Comparison of ENCODE assay signal across 8 cellular contexts in genomic region chr11:66843776-66844495, GRCh38. TPM values are rescaled to one million over a fixed set of nuclear protein-coding genes. Genes with fewer than 3 reads are reported as not detected.
DNase-seq lines count a peak whose midpoint lies in the region; ATAC-seq, FAIRE-seq and TF ChIP-seq lines count a peak whose summit lies in the region.

No MANE protein-coding gene starts in this region.

- H3K9me3 ChIP-seq in adipocyte (ENCODE audit: control insufficient read depth, low read length) = no peaks in the 10 kb centered on the region
- no peaks in the 10 kb centered on the region for H3K9me3 ChIP-seq in HepG2 (ENCODE audit: low read length)
- H3K9me3 ChIP-seq in tibial artery = no peaks in the 10 kb centered on the region

- no peak for DNase-seq in activated T-cell treated with anti-CD3 and anti-CD28 coated beads, Interleukin-2, amount 50 U/mL, for 72 hours
- DNase-seq in activated T-cell treated with anti-CD3 and anti-CD28 coated beads, Interleukin-2, amount 50 U/mL, for 1 hour = no peak
- DNase-seq in adipocyte (ENCODE audit: low read depth) = no peak
- DNase-seq in HepG2 (ENCODE audit: low spot score) = peak; percentile 14
- DNase-seq in tibial artery = no peak
- DNase-seq in cerebellar nuclear complex (lab: John Stamatoyannopoulos, UW) = no peak
- no peak for DNase-seq in NCI-H2081 (lab: John Stamatoyannopoulos, UW)

- H3K9me3 Mint-ChIP-seq in activated T-cell treated with anti-CD3 and anti-CD28 coated beads, Interleukin-2, amount 50 U/mL, for 72 hours = no peaks in the 10 kb centered on the region

- peaks cover 52% of the 10 kb centered on the region for H3K4me1 Mint-ChIP-seq in activated T-cell treated with anti-CD3 and anti-CD28 coated beads, Interleukin-2, amount 50 U/mL, for 72 hours (ENCODE audit: low read depth)

- no peak for ATAC-seq in activated T-cell treated with anti-CD3 and anti-CD28 coated beads, Interleukin-2, amount 50 U/mL, for 72 hours (replicated peaks in 1 of 2)
- ATAC-seq in HepG2 (no peak), GM21786 (IDR thresholded peaks at IDR 0.05; ENCODE audit: unreplicated experiment) (no peak)

- TF ChIP-seq POLR2A in HepG2 (IDR thresholded peaks at IDR 0.05; ENCODE audit: insufficient read depth in 1 of 2, low read depth in 2 of 2, low read length in 2 of 2) = no peak; a peak in 1 of 4 replicates

- peak overlapping the region; percentile 80 for H3K4me2 ChIP-seq in HepG2 (ENCODE audit: low read depth, low read length)

- H2AFZ ChIP-seq in HepG2 (ENCODE audit: low read length) = no peak overlapping the region

- peaks cover 35% of the 10 kb centered on the region for H3K4me1 ChIP-seq in adipocyte (ENCODE audit: control insufficient read depth, insufficient read depth, low read length)
- peaks cover 28% of the 10 kb centered on the region for H3K4me1 ChIP-seq in HepG2 (ENCODE audit: insufficient read depth, low read length)
- H3K4me1 ChIP-seq in tibial artery = peaks cover 8 to 37% (median 29%) of the 10 kb centered on the region in 4 donors

- H3K9ac ChIP-seq in adipocyte (ENCODE audit: low read length) (peak overlapping the region; percentile 99), HepG2 (ENCODE audit: insufficient read depth, low read depth, low read length) (peak overlapping the region; percentile 96)

- H3K4me3 ChIP-seq in adipocyte (ENCODE audit: low read length) (peak overlapping the region; percentile 99), HepG2 (replicated peaks in 1 of 3; ENCODE audit: insufficient read depth in 1 of 3, low read depth in 2 of 3, low read length in 3 of 3) (peak overlapping the region; percentile 87 to 99 (median 87)), tibial artery (peak overlapping the region; percentile 81 to 92)

- H4K20me1 ChIP-seq in HepG2 (ENCODE audit: insufficient read depth, low read length) = peaks cover 6% of the 10 kb centered on the region; the same call in 1 of the 2 replicates

- TF ChIP-seq RAD21 in HepG2 (CRISPR knock-in tag; IDR thresholded peaks at IDR 0.05) = no peak

- CTCF ChIA-PET in HepG2 (lab: Yijun Ruan, JAX; ENCODE audit: low intra/inter-chr PET ratio, low total read pairs) = no interaction called here

- H3K36me3 Mint-ChIP-seq in activated T-cell treated with anti-CD3 and anti-CD28 coated beads, Interleukin-2, amount 50 U/mL, for 72 hours (ENCODE audit: insufficient read depth in 2 of 2) = peaks cover 7 to 8% of the 10 kb centered on the region in 2 donors

- BruUV-seq in HepG2 (replicated peaks; lab: Mats Ljungman, UMichigan) = TSS peak; percentile 69

- TF ChIP-seq EP300 in HepG2 (IDR thresholded peaks at IDR 0.05; ENCODE audit: low read depth in 2 of 2, low read length in 2 of 2) (no peak), HepG2 (CRISPR knock-in tag; IDR thresholded peaks at IDR 0.05; ENCODE audit: borderline replicate concordance) (no peak)

- H3K27ac Mint-ChIP-seq in activated T-cell treated with anti-CD3 and anti-CD28 coated beads, Interleukin-2, amount 50 U/mL, for 72 hours = peak overlapping the region; percentile 96

- TF ChIP-seq CTCF in HepG2 (CRISPR knock-in tag; IDR thresholded peaks at IDR 0.05) = peak; percentile 3; the same call in 1 of the 2 replicates
- TF ChIP-seq CTCF in tibial artery (IDR thresholded peaks at IDR 0.05) = no peak

- H3K4me3 Mint-ChIP-seq in activated T-cell treated with anti-CD3 and anti-CD28 coated beads, Interleukin-2, amount 50 U/mL, for 72 hours = peak overlapping the region; percentile 93 to 96

- H3K79me2 ChIP-seq in HepG2 (ENCODE audit: insufficient read depth, low read length) = peaks cover 28% of the 10 kb centered on the region

- H3K36me3 ChIP-seq in adipocyte (ENCODE audit: control insufficient read depth, insufficient read depth, low read length, severe bottlenecking) (peaks cover 30% of the 10 kb centered on the region), HepG2 (replicated peaks in 1 of 2; ENCODE audit: control insufficient read depth in 1 of 2, insufficient read depth in 2 of 2, low read length in 2 of 2) (peaks cover 7 to 39% of the 10 kb centered on the region in 2 experiments), tibial artery (peaks cover 6 to 50% (median 23%) of the 10 kb centered on the region in 3 donors)

- in situ Hi-C loops in HepG2 (cut with HindIII; ENCODE audit: extremely low pct_ligation_motif_present, low pct_unique_long_range_greater_than_20kb) = loop anchor here (10.0 to 25.0 kb wide), 3 partner anchors 131 to 432 kb away; partner anchors contain the start of genes C11orf86, CTSF and NPAS4

- intact Hi-C loops in HepG2 (cut with micrococcal nuclease; ENCODE audit: unreplicated experiment) = loop anchor here (5.0 kb wide), 1 partner anchor 133 kb away; the partner anchor contains the start of gene C11orf86
- intact Hi-C loops in tibial artery (cut with DNase I; ENCODE audit: low total_unique reads) = loop anchor here (10.0 kb wide), 1 partner anchor 221 kb away; no protein-coding TSS in a partner anchor

- H3K27ac ChIP-seq in HepG2 (ENCODE audit: extremely low read length, insufficient read depth, low read length) (peak overlapping the region; percentile 82), tibial artery (peak overlapping the region; percentile 91 to 98)

- no peak for FAIRE-seq in HepG2 (lab: Jason Lieb, UNC)

- H3K27me3 ChIP-seq in adipocyte (replicated peaks; ENCODE audit: control insufficient read depth, insufficient read depth, low read length) (no peaks in the 10 kb centered on the region), HepG2 (ENCODE audit: control insufficient read depth in 1 of 2, insufficient read depth in 2 of 2, low read length in 2 of 2) (no peaks in the 10 kb centered on the region; a peak in 1 of 5 replicates), tibial artery (no peaks in the 10 kb centered on the region)

- no peaks in the 10 kb centered on the region for H3K27me3 Mint-ChIP-seq in activated T-cell treated with anti-CD3 and anti-CD28 coated beads, Interleukin-2, amount 50 U/mL, for 72 hours (ENCODE audit: low read depth)

- POLR2A ChIA-PET in HepG2 (lab: Yijun Ruan, JAX) = interaction anchor here (0.7 to 4.2 kb wide), 16 partner anchors 8 to 405 kb away, joined by 3 to 24 read pairs (median 4); partner anchors contain the start of genes BBS1, MRPL11, PC and RBM14

- 40% methylated on average over 6 of the region's 16 CpGs for WGBS in HepG2 (ENCODE audit: low lambda C conversion rate)

TF ChIP-seq in HepG2, 621 proteins besides CTCF, POLR2A, EP300 and RAD21 (continues in another document):
- TF ChIP-seq FIP1L1 (IDR thresholded peaks at IDR 0.05; ENCODE audit: borderline replicate concordance, insufficient read depth, low read depth, low read length) = 0 out of 2 replicates have a peak, but pooled peaks have one; percentile 3
- 0 out of 2 replicates have a peak, but pooled peaks have one; percentile 12 for TF ChIP-seq EED (CRISPR knock-in tag; IDR thresholded peaks at IDR 0.05)

RNA-seq across cellular contexts. Expression of gene RCE1, which starts 0.7 kb away (rescaled TPM):
- 10 to 100 TPM; 27.2 to 29.6 TPM for total RNA-seq in activated T-cell treated with anti-CD3 and anti-CD28 coated beads, Interleukin-2, amount 50 U/mL, for 72 hours
- 8.0 and 22.2 TPM in 2 replicates for total RNA-seq in HepG2 (2016; rRNA removed; fragmentation: Illumina TruSeq; extraction: Trizol)
- total RNA-seq in HepG2 (2016; cell fraction: cytosol; rRNA removed; fragmentation: Illumina TruSeq; extraction: Trizol; ENCODE audit: low read depth) = 5.3 and 5.8 TPM in 2 replicates
- 8.3 and 23.5 TPM in 2 replicates for total RNA-seq in HepG2 (2016; cell fraction: insoluble cytoplasmic fraction; rRNA removed; fragmentation: Illumina TruSeq; extraction: Trizol)
- total RNA-seq in HepG2 (2016; cell fraction: membrane; rRNA removed; fragmentation: Illumina TruSeq; extraction: Trizol) = 9.8 and 10.6 TPM in 2 replicates
- 18.1 and 22.0 TPM in 2 replicates for total RNA-seq in HepG2 (2016; cell fraction: nucleus; rRNA removed; fragmentation: Illumina TruSeq; extraction: Trizol)
- 22.4 and 29.3 TPM in 2 replicates for polyA plus RNA-seq in HepG2 (2011; rRNA removed)
- polyA plus RNA-seq in HepG2 (2011; cell fraction: cytosol; rRNA removed) = 18.4 and 29.0 TPM in 2 replicates
- 56.2 and 66.8 TPM in 2 replicates for polyA plus RNA-seq in HepG2 (2011; cell fraction: nucleus; rRNA removed)
- polyA plus RNA-seq in HepG2 (2012) = 14.4 and 22.1 TPM in 2 replicates
- polyA plus RNA-seq in HepG2 (2016; cell fraction: cytosol; fragmentation: Illumina TruSeq; extraction: Trizol; ENCODE audit: low read depth) = 5.7 and 6.5 TPM in 2 replicates
- polyA plus RNA-seq in HepG2 (2016; cell fraction: insoluble cytoplasmic fraction; fragmentation: Illumina TruSeq; extraction: Trizol; ENCODE audit: low read depth) = 9.5 and 11.9 TPM in 2 replicates
- polyA plus RNA-seq in HepG2 (2016; cell fraction: membrane; fragmentation: Illumina TruSeq; extraction: Trizol; ENCODE audit: low read depth) = 8.8 and 9.5 TPM in 2 replicates
- polyA plus RNA-seq in HepG2 (2016; cell fraction: nucleus; fragmentation: Illumina TruSeq; extraction: Trizol; ENCODE audit: insufficient read depth, low read depth) = 41.3 and 46.5 TPM in 2 replicates
- 40.2 and 41.8 TPM in 2 replicates for polyA minus RNA-seq in HepG2 (2011; rRNA and poly(A)+ RNA removed; ENCODE audit: low replicate concordance)
- polyA minus RNA-seq in HepG2 (2011; cell fraction: cytosol; rRNA and poly(A)+ RNA removed) = 11.0 and 11.1 TPM in 2 replicates
- polyA minus RNA-seq in HepG2 (2011; cell fraction: nucleus; rRNA and poly(A)+ RNA removed) = 16.7 and 18.8 TPM in 2 replicates

RNA-seq across cellular contexts. Expression of gene LRFN4, which starts 12.9 kb away (rescaled TPM):
- 10 to 100 TPM; 13.4 to 18.3 TPM for total RNA-seq in activated T-cell treated with anti-CD3 and anti-CD28 coated beads, Interleukin-2, amount 50 U/mL, for 72 hours
- 4.4 and 6.8 TPM in 2 replicates for total RNA-seq in HepG2 (2016; rRNA removed; fragmentation: Illumina TruSeq; extraction: Trizol)
- total RNA-seq in HepG2 (2016; cell fraction: cytosol; rRNA removed; fragmentation: Illumina TruSeq; extraction: Trizol; ENCODE audit: low read depth) = 1.1 TPM in 2 replicates
- total RNA-seq in HepG2 (2016; cell fraction: insoluble cytoplasmic fraction; rRNA removed; fragmentation: Illumina TruSeq; extraction: Trizol) = 3.5 and 6.4 TPM in 2 replicates
- 4.1 and 5.5 TPM in 2 replicates for total RNA-seq in HepG2 (2016; cell fraction: membrane; rRNA removed; fragmentation: Illumina TruSeq; extraction: Trizol)
- 2.9 and 5.5 TPM in 2 replicates for total RNA-seq in HepG2 (2016; cell fraction: nucleus; rRNA removed; fragmentation: Illumina TruSeq; extraction: Trizol)
- 1.3 and 2.4 TPM in 2 replicates for polyA plus RNA-seq in HepG2 (2011; rRNA removed)
- 1.7 and 3.3 TPM in 2 replicates for polyA plus RNA-seq in HepG2 (2011; cell fraction: cytosol; rRNA removed)
- polyA plus RNA-seq in HepG2 (2011; cell fraction: nucleus; rRNA removed) = 7.1 and 9.6 TPM in 2 replicates
- 1.2 and 2.5 TPM in 2 replicates for polyA plus RNA-seq in HepG2 (2012)
- 1.4 and 1.5 TPM in 2 replicates for polyA plus RNA-seq in HepG2 (2016; cell fraction: cytosol; fragmentation: Illumina TruSeq; extraction: Trizol; ENCODE audit: low read depth)
- 3.8 and 4.4 TPM in 2 replicates for polyA plus RNA-seq in HepG2 (2016; cell fraction: insoluble cytoplasmic fraction; fragmentation: Illumina TruSeq; extraction: Trizol; ENCODE audit: low read depth)
- 3.3 and 4.1 TPM in 2 replicates for polyA plus RNA-seq in HepG2 (2016; cell fraction: membrane; fragmentation: Illumina TruSeq; extraction: Trizol; ENCODE audit: low read depth)
- 7.3 and 8.5 TPM in 2 replicates for polyA plus RNA-seq in HepG2 (2016; cell fraction: nucleus; fragmentation: Illumina TruSeq; extraction: Trizol; ENCODE audit: insufficient read depth, low read depth)
- 3.9 and 38.9 TPM in 2 replicates for polyA minus RNA-seq in HepG2 (2011; rRNA and poly(A)+ RNA removed; ENCODE audit: low replicate concordance)
- 2.7 and 3.0 TPM in 2 replicates for polyA minus RNA-seq in HepG2 (2011; cell fraction: cytosol; rRNA and poly(A)+ RNA removed)
- polyA minus RNA-seq in HepG2 (2011; cell fraction: nucleus; rRNA and poly(A)+ RNA removed) = 1.1 and 1.5 TPM in 2 replicates
